ENCODE assay signal across 10 cellular contexts in genomic region chr17:48510761-48511604, GRCh38. TPM values are rescaled to one million over a fixed set of nuclear protein-coding genes. Genes with fewer than 3 reads are reported as not detected.
A peak's percentile ranks its signal among the peaks of the same experiment; 100 is the strongest.
DNase-seq lines count a peak whose midpoint lies in the region; ATAC-seq, FAIRE-seq and TF ChIP-seq lines count a peak whose summit lies in the region.
"Had no signal": no experiment of that assay in that cellular context is flagged by ENCODE, and none has a peak within 500 bp of the region (broad histone marks: within the 10 kb centered on the region; RNA-seq: fewer than 3 reads in every experiment).

No MANE protein-coding gene starts in this region.

- intact Hi-C loops in HepG2 (cut with micrococcal nuclease; ENCODE audit: unreplicated experiment) (no loop called here), right lobe of liver (cut with DNase I) (no loop called here)

- TF ChIP-seq EP300 in HepG2 (IDR thresholded peaks at IDR 0.05; ENCODE audit: low read depth in 2 of 2, low read length in 2 of 2) (no peak), HepG2 (CRISPR knock-in tag; IDR thresholded peaks at IDR 0.05; ENCODE audit: borderline replicate concordance) (no peak)

- no peak overlapping the region for H3K9ac ChIP-seq in HepG2 (ENCODE audit: insufficient read depth, low read depth, low read length)
- H3K9ac ChIP-seq in KMS-11: peak overlapping the region; percentile 9; the same call in 1 of the 2 replicates

- H3K9me3 ChIP-seq in HepG2 (ENCODE audit: low read length) (no peaks in the 10 kb centered on the region), right lobe of liver (no peaks in the 10 kb centered on the region)
- H3K9me3 ChIP-seq: thoracic aorta had no signal

- H3K27ac ChIP-seq in HepG2 (ENCODE audit: extremely low read length, insufficient read depth, low read length): no peak overlapping the region
- H3K27ac ChIP-seq in right lobe of liver: no peak overlapping the region
- H3K27ac ChIP-seq in KMS-11: peak overlapping the region; percentile 79
- H3K27ac ChIP-seq: thoracic aorta, VCaP had no signal

- H4K20me1 ChIP-seq in HepG2 (ENCODE audit: insufficient read depth, low read length) (no peaks in the 10 kb centered on the region), KMS-11 (ENCODE audit: insufficient read depth) (no peaks in the 10 kb centered on the region)

- H3K4me1 ChIP-seq in HepG2 (ENCODE audit: insufficient read depth, low read length): no peaks in the 10 kb centered on the region
- no peaks in the 10 kb centered on the region for H3K4me1 ChIP-seq in right lobe of liver
- peaks cover 81% of the 10 kb centered on the region for H3K4me1 ChIP-seq in KMS-11 (ENCODE audit: low read depth, poor library complexity, severe bottlenecking)

- H3K36me3 ChIP-seq in HepG2 (replicated peaks in 1 of 2; ENCODE audit: control insufficient read depth in 1 of 2, insufficient read depth in 2 of 2, low read length in 2 of 2) (no peaks in the 10 kb centered on the region), right lobe of liver (no peaks in the 10 kb centered on the region), KMS-11 (ENCODE audit: insufficient read depth) (no peaks in the 10 kb centered on the region)
- H3K36me3 ChIP-seq: thoracic aorta had no signal

- no peak overlapping the region for H3K4me2 ChIP-seq in HepG2 (ENCODE audit: low read depth, low read length)
- H3K4me2 ChIP-seq in KMS-11: peak overlapping the region; percentile 74

- H2AFZ ChIP-seq in HepG2 (ENCODE audit: low read length) (no peak overlapping the region), KMS-11 (ENCODE audit: low read depth) (no peak overlapping the region)

- no peak for FAIRE-seq in HepG2 (lab: Jason Lieb, UNC)

- POLR2A ChIA-PET in HepG2 (lab: Yijun Ruan, JAX): no interaction called here

- 20% methylated on average over 7 of the region's 7 CpGs for WGBS in HepG2 (ENCODE audit: low lambda C conversion rate)
- 69% methylated on average over 6 of the region's 7 CpGs for WGBS in right lobe of liver (ENCODE audit: insufficient coverage, low coverage, low lambda C conversion rate, missing lambda C conversion rate)

- H3K4me3 ChIP-seq in HepG2 (replicated peaks in 1 of 3; ENCODE audit: insufficient read depth in 1 of 3, low read depth in 2 of 3, low read length in 3 of 3): no peak overlapping the region
- no peak overlapping the region for H3K4me3 ChIP-seq in right lobe of liver
- H3K4me3 ChIP-seq in KMS-11 (IDR thresholded peaks at IDR 0.05; ENCODE audit: insufficient read depth, low read depth, low read length): no peak overlapping the region
- H3K4me3 ChIP-seq: thoracic aorta had no signal

- TF ChIP-seq RAD21 in HepG2 (CRISPR knock-in tag; IDR thresholded peaks at IDR 0.05): no peak

- TF ChIP-seq POLR2A in HepG2 (IDR thresholded peaks at IDR 0.05; ENCODE audit: insufficient read depth in 1 of 2, low read depth in 2 of 2, low read length in 2 of 2): no peak
- TF ChIP-seq POLR2A in right lobe of liver (IDR thresholded peaks at IDR 0.05): no peak

- no peaks in the 10 kb centered on the region for H3K79me2 ChIP-seq in HepG2 (ENCODE audit: insufficient read depth, low read length)
- no peaks in the 10 kb centered on the region for H3K79me2 ChIP-seq in KMS-11 (ENCODE audit: insufficient read depth, low read depth)

- CTCF ChIA-PET in HepG2 (lab: Yijun Ruan, JAX; ENCODE audit: low intra/inter-chr PET ratio, low total read pairs): no interaction called here

- BruUV-seq in HepG2 (replicated peaks; lab: Mats Ljungman, UMichigan): no TSS peak

- in situ Hi-C loops in HepG2 (cut with HindIII; ENCODE audit: extremely low pct_ligation_motif_present, low pct_unique_long_range_greater_than_20kb): no loop called here

- no peak for ATAC-seq in HepG2
- no peak for ATAC-seq in right lobe of liver

- DNase-seq in HepG2 (ENCODE audit: low spot score): no peak
- DNase-seq in right lobe of liver: no peak
- peak; percentile 47 for DNase-seq in activated naive CD4-positive, alpha-beta T cell treated with anti-CD3 and anti-CD28 coated beads, Interleukin-2, amount 50 U/mL, for 16 hours
- DNase-seq in stromal cell of bone marrow (ENCODE audit: low read depth): peak; percentile 64
- no peak for DNase-seq in islet precursor cell
- no peak for DNase-seq in Ammon's horn (ENCODE audit: low spot score)
- DNase-seq in SW480 (ENCODE audit: low spot score): no peak

- TF ChIP-seq CTCF in HepG2 (CRISPR knock-in tag; IDR thresholded peaks at IDR 0.05): no peak
- no peak for TF ChIP-seq CTCF in right lobe of liver (IDR thresholded peaks at IDR 0.05)
- TF ChIP-seq CTCF in KMS-11 (conservative IDR thresholded peaks at IDR 0.05; ENCODE audit: low read depth, low read length): no peak

- peaks cover 0 to 16% of the 10 kb centered on the region in 2 experiments; a peak in 2 of 5 replicates for H3K27me3 ChIP-seq in HepG2 (ENCODE audit: control insufficient read depth in 1 of 2, insufficient read depth in 2 of 2, low read length in 2 of 2)
- no peaks in the 10 kb centered on the region for H3K27me3 ChIP-seq in right lobe of liver
- H3K27me3 ChIP-seq in KMS-11 (ENCODE audit: insufficient read depth, low read depth): no peaks in the 10 kb centered on the region

TF ChIP-seq in HepG2, 621 proteins besides CTCF, POLR2A, EP300 and RAD21:
- TF ChIP-seq ZBTB37 (CRISPR knock-in tag; IDR thresholded peaks at IDR 0.05) (no peak), CEBPB (IDR thresholded peaks at IDR 0.05; ENCODE audit: borderline replicate concordance, low read depth, low read length) (0 out of 2 replicates have a peak, but pooled peaks have one; percentile 20)

RNA-seq across cellular contexts. Expression of gene HOXB1, which starts 19.8 kb away (rescaled TPM):
- total RNA-seq in HepG2 (2016; rRNA removed; fragmentation: Illumina TruSeq; extraction: Trizol) (not detected in 2 replicates), right lobe of liver (not detected)
- total RNA-seq in HepG2 (2016; cell fraction: cytosol; rRNA removed; fragmentation: Illumina TruSeq; extraction: Trizol; ENCODE audit: low read depth): not detected in 2 replicates
- not detected in 2 replicates for total RNA-seq in HepG2 (2016; cell fraction: insoluble cytoplasmic fraction; rRNA removed; fragmentation: Illumina TruSeq; extraction: Trizol)
- not detected in 2 replicates for total RNA-seq in HepG2 (2016; cell fraction: membrane; rRNA removed; fragmentation: Illumina TruSeq; extraction: Trizol)
- not detected in 2 replicates for total RNA-seq in HepG2 (2016; cell fraction: nucleus; rRNA removed; fragmentation: Illumina TruSeq; extraction: Trizol)
- not detected in 2 replicates for polyA plus RNA-seq in HepG2 (2011; rRNA removed)
- polyA plus RNA-seq in HepG2 (2011; cell fraction: cytosol; rRNA removed): not detected in 2 replicates
- polyA plus RNA-seq in HepG2 (2011; cell fraction: nucleus; rRNA removed): not detected in 2 replicates
- polyA plus RNA-seq in HepG2 (2012): not detected in 2 replicates
- polyA plus RNA-seq in HepG2 (2016; cell fraction: cytosol; fragmentation: Illumina TruSeq; extraction: Trizol; ENCODE audit: low read depth): not detected in 2 replicates
- polyA plus RNA-seq in HepG2 (2016; cell fraction: insoluble cytoplasmic fraction; fragmentation: Illumina TruSeq; extraction: Trizol; ENCODE audit: low read depth): not detected in 2 replicates
- not detected in 2 replicates for polyA plus RNA-seq in HepG2 (2016; cell fraction: membrane; fragmentation: Illumina TruSeq; extraction: Trizol; ENCODE audit: low read depth)
- not detected in 2 replicates for polyA plus RNA-seq in HepG2 (2016; cell fraction: nucleus; fragmentation: Illumina TruSeq; extraction: Trizol; ENCODE audit: insufficient read depth, low read depth)
- polyA minus RNA-seq in HepG2 (2011; rRNA and poly(A)+ RNA removed; ENCODE audit: low replicate concordance): not detected in 2 replicates
- polyA minus RNA-seq in HepG2 (2011; cell fraction: cytosol; rRNA and poly(A)+ RNA removed): not detected in 2 replicates
- not detected in 2 replicates for polyA minus RNA-seq in HepG2 (2011; cell fraction: nucleus; rRNA and poly(A)+ RNA removed)
- total RNA-seq: thoracic aorta had no signal

RNA-seq across cellular contexts. Expression of gene HOXB2, which starts 33.9 kb away (rescaled TPM):
- total RNA-seq in HepG2 (2016; rRNA removed; fragmentation: Illumina TruSeq; extraction: Trizol): not detected in 2 replicates
- total RNA-seq in HepG2 (2016; cell fraction: cytosol; rRNA removed; fragmentation: Illumina TruSeq; extraction: Trizol; ENCODE audit: low read depth): not detected in 2 replicates
- total RNA-seq in HepG2 (2016; cell fraction: insoluble cytoplasmic fraction; rRNA removed; fragmentation: Illumina TruSeq; extraction: Trizol): not detected in 2 replicates
- not detected in 2 replicates for total RNA-seq in HepG2 (2016; cell fraction: membrane; rRNA removed; fragmentation: Illumina TruSeq; extraction: Trizol)
- not detected in 2 replicates for total RNA-seq in HepG2 (2016; cell fraction: nucleus; rRNA removed; fragmentation: Illumina TruSeq; extraction: Trizol)
- not detected in 2 replicates for polyA plus RNA-seq in HepG2 (2011; rRNA removed)
- polyA plus RNA-seq in HepG2 (2011; cell fraction: cytosol; rRNA removed): not detected in 2 replicates
- polyA plus RNA-seq in HepG2 (2011; cell fraction: nucleus; rRNA removed): not detected in 2 replicates
- polyA plus RNA-seq in HepG2 (2012): not detected in 2 replicates
- not detected in 2 replicates for polyA plus RNA-seq in HepG2 (2016; cell fraction: cytosol; fragmentation: Illumina TruSeq; extraction: Trizol; ENCODE audit: low read depth)
- polyA plus RNA-seq in HepG2 (2016; cell fraction: insoluble cytoplasmic fraction; fragmentation: Illumina TruSeq; extraction: Trizol; ENCODE audit: low read depth): not detected in 2 replicates
- not detected in 2 replicates for polyA plus RNA-seq in HepG2 (2016; cell fraction: membrane; fragmentation: Illumina TruSeq; extraction: Trizol; ENCODE audit: low read depth)
- polyA plus RNA-seq in HepG2 (2016; cell fraction: nucleus; fragmentation: Illumina TruSeq; extraction: Trizol; ENCODE audit: insufficient read depth, low read depth): not detected in 2 replicates
- polyA minus RNA-seq in HepG2 (2011; rRNA and poly(A)+ RNA removed; ENCODE audit: low replicate concordance): 0.28 TPM in 1 of 2 replicates, not detected in the other
- polyA minus RNA-seq in HepG2 (2011; cell fraction: cytosol; rRNA and poly(A)+ RNA removed): not detected in 2 replicates
- not detected in 2 replicates for polyA minus RNA-seq in HepG2 (2011; cell fraction: nucleus; rRNA and poly(A)+ RNA removed)
- 1 to 10 TPM; 1.1 to 1.9 (median 1.5) TPM for total RNA-seq in right lobe of liver

Comparison
In these comparisons a context has a peak if more than half of its experiments do, and no peak if none do; other contexts are left out.
1. DNase-seq: peak in activated naive CD4-positive, alpha-beta T cell treated with anti-CD3 and anti-CD28 coated beads, Interleukin-2, amount 50 U/mL, for 16 hours (single experiment) and stromal cell of bone marrow (single experiment); none in HepG2 (single experiment), right lobe of liver (0 of 3), islet precursor cell (single experiment), Ammon's horn (single experiment) and SW480 (single experiment).